In the genomic region with DNA sequence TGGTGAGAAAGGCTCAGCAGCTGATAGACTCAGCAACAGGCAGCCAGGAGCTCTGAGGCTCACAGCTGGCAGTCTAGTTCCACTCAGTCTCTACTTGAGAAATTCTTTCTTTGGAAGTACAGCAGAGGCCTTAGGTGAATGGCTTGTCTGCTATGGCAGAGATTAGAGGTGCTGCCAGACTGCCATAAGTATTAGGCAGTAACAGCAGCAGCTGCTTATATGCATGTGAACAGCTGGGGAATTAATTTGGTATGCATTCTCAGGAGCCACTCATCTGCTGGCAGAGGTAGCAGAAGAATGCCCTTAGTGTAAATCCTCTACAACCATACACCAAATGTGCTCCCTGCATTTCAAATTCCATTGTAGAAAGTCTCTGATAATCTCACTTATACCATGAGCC, we compare ENCODE assay signal across 6 cellular contexts. TPM values are rescaled to one million over a fixed set of nuclear protein-coding genes. Genes with fewer than 3 reads are reported as not detected.
"Had no signal": no experiment of that assay in that cellular context is flagged by ENCODE, and none has a peak within 500 bp of the region (broad histone marks: within the 10 kb centered on the region; RNA-seq: fewer than 3 reads in every experiment).

No MANE protein-coding gene starts in this region.

RNA-seq across cellular contexts. Expression of a gene that starts 32.7 kb away (rescaled TPM):
- total RNA-seq: colonic mucosa, dermis microvascular lymphatic vessel endothelial cell, mesenteric fat pad had no signal
- polyA plus RNA-seq: hepatocyte, immature natural killer cell, liver had no signal
